Comparison of ENCODE assay signal across 29 cellular contexts in genomic region chr1:38446936-38447335, GRCh38.
"Had no signal": no experiment of that assay in that cellular context is flagged by ENCODE, and none has a peak within 500 bp of the region (broad histone marks: within the 10 kb centered on the region; RNA-seq: fewer than 3 reads in every experiment).

No MANE protein-coding gene starts in this region.

- H3K9me3 ChIP-seq: pancreas, psoas muscle, right lobe of liver, sigmoid colon, testis, transverse colon, upper lobe of right lung, vagina had no signal

- H3K27ac ChIP-seq: neural progenitor cell, pancreas, psoas muscle, right lobe of liver, sigmoid colon, suprapubic skin, testis, tibial artery, transverse colon, upper lobe of right lung, vagina had no signal

- H3K9ac ChIP-seq: neural progenitor cell had no signal

- H3K4me1 ChIP-seq: pancreas, psoas muscle, right lobe of liver, sigmoid colon, suprapubic skin, testis, transverse colon, vagina had no signal

- ATAC-seq: naive thymus-derived CD4-positive, alpha-beta T cell; natural killer cell; pancreas; psoas muscle; right cardiac atrium; right lobe of liver; stimulated activated memory B cell treated with anti-CD40 and anti-IgM and Interleukin-4, amounts not matched to agents 10 μg/mL and 1 μg/mL and 100 μg/mL, for 72 hours; stimulated activated naive CD8-positive, alpha-beta T cell treated with anti-CD3 and anti-CD28 coated beads, Interleukin-15, amount 100 ng/mL, for 72 hours; stimulated activated naive CD8-positive, alpha-beta T cell treated with anti-CD3 and anti-CD28 coated beads, Interleukin-15, Interleukin-2, amounts not matched to agents 100 U/mL and 50 U/mL, for 24 hours; upper lobe of right lung had no signal

- H3K4me3 Mint-ChIP-seq: naive thymus-derived CD4-positive, alpha-beta T cell; natural killer cell; neural progenitor cell; stimulated activated memory B cell treated with anti-CD40 and anti-IgM and Interleukin-4, amounts not matched to agents 10 μg/mL and 1 μg/mL and 100 μg/mL, for 72 hours; stimulated activated naive CD8-positive, alpha-beta T cell treated with anti-CD3 and anti-CD28 coated beads, Interleukin-15, amount 100 ng/mL, for 72 hours; type B pancreatic cell had no signal

- H3K27ac Mint-ChIP-seq: naive thymus-derived CD4-positive, alpha-beta T cell; natural killer cell; nephron; neural progenitor cell; progenitor cell of endocrine pancreas; stimulated activated memory B cell treated with anti-CD40 and anti-IgM and Interleukin-4, amounts not matched to agents 10 μg/mL and 1 μg/mL and 100 μg/mL, for 72 hours; stimulated activated naive CD8-positive, alpha-beta T cell treated with anti-CD3 and anti-CD28 coated beads, Interleukin-15, amount 100 ng/mL, for 72 hours; type B pancreatic cell had no signal

- FAIRE-seq: pancreas, small intestine had no signal

- H3K36me3 Mint-ChIP-seq: naive thymus-derived CD4-positive, alpha-beta T cell; stimulated activated memory B cell treated with anti-CD40 and anti-IgM and Interleukin-4, amounts not matched to agents 10 μg/mL and 1 μg/mL and 100 μg/mL, for 72 hours; type B pancreatic cell had no signal

- H3K9me3 Mint-ChIP-seq: natural killer cell, type B pancreatic cell had no signal

- H3K4me3 ChIP-seq: neural progenitor cell, pancreas, psoas muscle, right lobe of liver, sigmoid colon, suprapubic skin, testis, tibial artery, transverse colon, upper lobe of right lung, vagina had no signal

- DNase-seq: naive thymus-derived CD4-positive, alpha-beta T cell; natural killer cell; occipital lobe; pancreas; psoas muscle; right cardiac atrium; right lobe of liver; sigmoid colon; small intestine; stimulated activated CD4-positive, alpha-beta T cell treated with anti-CD3 and anti-CD28 coated beads, Interleukin-15, amount 100 ng/mL, for 24 hours; stimulated activated CD4-positive, alpha-beta T cell treated with anti-CD3 and anti-CD28 coated beads, Interleukin-2, amount 100 ng/mL, for 24 hours; stimulated activated CD4-positive, alpha-beta T cell treated with anti-CD3 and anti-CD28 coated beads, Interleukin-4, amount 100 ng/mL, for 1 hour; stimulated activated CD4-positive, alpha-beta T cell treated with anti-CD3 and anti-CD28 coated beads, Interleukin-4, amount 100 ng/mL, for 4 hours; stimulated activated CD8-positive, alpha-beta memory T cell treated with anti-CD3 and anti-CD28 coated beads, Interleukin-4, amount 100 ng/mL, for 48 hours; stimulated activated naive CD4-positive, alpha-beta T cell; stimulated activated naive CD8-positive, alpha-beta T cell treated with anti-CD3 and anti-CD28 coated beads, Interleukin-15, amount 100 ng/mL, for 72 hours; stimulated activated naive CD8-positive, alpha-beta T cell treated with anti-CD3 and anti-CD28 coated beads, Interleukin-15, Interleukin-2, amounts not matched to agents 100 U/mL and 50 U/mL, for 24 hours; substantia nigra; testis; tibial artery; transverse colon; upper lobe of right lung had no signal

- H3K36me3 ChIP-seq: neural progenitor cell, pancreas, right lobe of liver, sigmoid colon, suprapubic skin, tibial artery, transverse colon, upper lobe of right lung, vagina had no signal

- H3K27me3 ChIP-seq: neural progenitor cell, pancreas, right lobe of liver, testis, upper lobe of right lung, vagina had no signal

- H2AFZ ChIP-seq: neural progenitor cell had no signal

- H3K4me1 Mint-ChIP-seq: naive thymus-derived CD4-positive, alpha-beta T cell; natural killer cell; stimulated activated naive CD8-positive, alpha-beta T cell treated with anti-CD3 and anti-CD28 coated beads, Interleukin-15, amount 100 ng/mL, for 72 hours had no signal

- H3K27me3 Mint-ChIP-seq: stimulated activated memory B cell treated with anti-CD40 and anti-IgM and Interleukin-4, amounts not matched to agents 10 μg/mL and 1 μg/mL and 100 μg/mL, for 72 hours had no signal

- H3K4me2 ChIP-seq: neural progenitor cell had no signal
